Comparison of ENCODE assay signal across 14 cellular contexts in the genomic region with DNA sequence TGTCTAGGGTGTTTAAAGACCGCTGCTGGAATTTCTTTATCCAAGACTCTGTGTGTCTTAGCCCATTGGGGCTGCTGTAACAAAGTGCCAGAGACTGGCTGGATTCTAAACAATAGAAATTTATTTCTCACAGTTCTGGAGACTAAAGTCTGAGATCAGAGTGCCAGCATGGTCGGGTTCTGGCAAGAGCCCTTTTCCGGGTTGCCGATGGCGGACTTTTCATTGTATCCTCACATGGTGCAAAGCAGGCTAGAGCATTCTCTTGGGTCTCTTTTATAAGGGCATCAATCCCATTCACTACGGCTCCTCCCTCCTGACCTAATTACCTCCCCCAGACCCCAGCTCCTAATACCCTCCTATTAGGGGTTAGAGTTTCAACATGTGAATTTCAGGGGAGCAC. TPM values are rescaled to one million over a fixed set of nuclear protein-coding genes. Genes with fewer than 3 reads are reported as not detected.
DNase-seq lines count a peak whose midpoint lies in the region; ATAC-seq and TF ChIP-seq lines count a peak whose summit lies in the region.
"Had no signal": no experiment of that assay in that cellular context is flagged by ENCODE, and none has a peak within 500 bp of the region (broad histone marks: within the 10 kb centered on the region; RNA-seq: fewer than 3 reads in every experiment).

No MANE protein-coding gene starts in this region.

- 71 to 89% (median 87%) methylated on average over 6 of the region's 6 CpGs for WGBS in spleen, 5 donors

- ATAC-seq in activated CD4-positive, alpha-beta T cell treated with anti-CD3 and anti-CD28 coated beads for 36 hours: no peak

- H3K4me1 Mint-ChIP-seq in activated CD4-positive, alpha-beta T cell treated with anti-CD3 and anti-CD28 coated beads for 36 hours: peaks cover 93% of the 10 kb centered on the region

- H3K9me3 ChIP-seq in SJSA1 (replicated peaks) (no peaks in the 10 kb centered on the region), right atrium auricular region (no peaks in the 10 kb centered on the region), spleen (no peaks in the 10 kb centered on the region), WERI-Rb-1 (ENCODE audit: severe bottlenecking) (no peaks in the 10 kb centered on the region)

- no peaks in the 10 kb centered on the region for H3K9me3 Mint-ChIP-seq in activated CD4-positive, alpha-beta T cell treated with anti-CD3 and anti-CD28 coated beads for 36 hours (ENCODE audit: low read depth)
- H3K9me3 Mint-ChIP-seq: type B pancreatic cell had no signal

- CTCF ChIA-PET in activated CD4-positive, alpha-beta T cell treated with anti-CD3 and anti-CD28 coated beads for 36 hours (lab: Charles Lee): interaction anchor here (0.6 to 2.6 kb wide), 4 partner anchors 9 to 154 kb away, joined by 3 to 9 read pairs (median 4); a partner anchor contains a TSS

- POLR2A ChIA-PET in activated CD4-positive, alpha-beta T cell treated with anti-CD3 and anti-CD28 coated beads for 36 hours (lab: Charles Lee): interaction anchor here (1.6 to 2.1 kb wide), 2 partner anchors 9 to 14 kb away, joined by 6 to 10 read pairs; a partner anchor contains a TSS

- peak overlapping the region; percentile 59 for H3K4me3 Mint-ChIP-seq in activated CD4-positive, alpha-beta T cell treated with anti-CD3 and anti-CD28 coated beads for 36 hours
- H3K4me3 Mint-ChIP-seq: type B pancreatic cell had no signal

- peak overlapping the region; percentile 98 for H3K27ac Mint-ChIP-seq in activated CD4-positive, alpha-beta T cell treated with anti-CD3 and anti-CD28 coated beads for 36 hours
- H3K27ac Mint-ChIP-seq: type B pancreatic cell had no signal

- DNase-seq in activated CD4-positive, alpha-beta T cell treated with anti-CD3 and anti-CD28 coated beads for 36 hours: no peak
- DNase-seq in activated CD4-positive, alpha-beta T cell treated with anti-CD3 and anti-CD28 coated beads, Interleukin-2, amount 50 U/mL, for 48 hours: no peak
- DNase-seq in SJSA1 (ENCODE audit: low read depth in 1 of 2, low spot score in 2 of 2) (no peak), right atrium auricular region (ENCODE audit: low spot score) (no peak), spleen (no peak), SW480 (ENCODE audit: low spot score) (no peak), DMS153 (lab: John Stamatoyannopoulos, UW) (no peak), WERI-Rb-1 (no peak)
- DNase-seq: DMS53, midbrain, NCI-H2171 had no signal

- no peaks in the 10 kb centered on the region for H3K27me3 Mint-ChIP-seq in activated CD4-positive, alpha-beta T cell treated with anti-CD3 and anti-CD28 coated beads for 36 hours

- H3K36me3 ChIP-seq in SJSA1: peaks cover 32% of the 10 kb centered on the region
- H3K36me3 ChIP-seq in right atrium auricular region: no peaks in the 10 kb centered on the region
- H3K36me3 ChIP-seq in spleen: peaks cover 0 to 84% (median 5%) of the 10 kb centered on the region in 6 donors
- H3K36me3 ChIP-seq in WERI-Rb-1: no peaks in the 10 kb centered on the region

- H3K4me1 ChIP-seq in SJSA1 (replicated peaks) (peaks cover 28% of the 10 kb centered on the region), right atrium auricular region (peaks cover 0 to 23% of the 10 kb centered on the region in 2 donors), spleen (peaks cover 50 to 99% (median 87%) of the 10 kb centered on the region in 6 donors)

- TF ChIP-seq CTCF in right atrium auricular region (IDR thresholded peaks at IDR 0.05): no peak
- TF ChIP-seq CTCF in spleen (IDR thresholded peaks at IDR 0.05 in 8 of 11, conservative IDR thresholded peaks at IDR 0.05 in 3 of 11): no peak
- TF ChIP-seq CTCF in WERI-Rb-1 (IDR thresholded peaks at IDR 0.05; ENCODE audit: low read depth, low read length): no peak

- TF ChIP-seq POLR2A in spleen (IDR thresholded peaks at IDR 0.05): no peak

- H3K27me3 ChIP-seq in SJSA1 (replicated peaks) (no peaks in the 10 kb centered on the region), right atrium auricular region (no peaks in the 10 kb centered on the region), spleen (replicated peaks in 1 of 7) (no peaks in the 10 kb centered on the region), WERI-Rb-1 (ENCODE audit: insufficient read depth, low read depth, severe bottlenecking) (no peaks in the 10 kb centered on the region)

- H3K27ac ChIP-seq in SJSA1: peak overlapping the region; percentile 90
- peak overlapping the region; percentile 82 to 85 for H3K27ac ChIP-seq in right atrium auricular region
- H3K27ac ChIP-seq in spleen: peak overlapping the region; percentile 61 to 91 (median 78)
- no peak overlapping the region for H3K27ac ChIP-seq in WERI-Rb-1

- H3K4me3 ChIP-seq in SJSA1 (no peak overlapping the region), right atrium auricular region (no peak overlapping the region), spleen (peak overlapping the region in 1 of 8 donors; percentile 36), WERI-Rb-1 (ENCODE audit: low read depth, low read length) (no peak overlapping the region)

- H3K36me3 Mint-ChIP-seq in activated CD4-positive, alpha-beta T cell treated with anti-CD3 and anti-CD28 coated beads for 36 hours (ENCODE audit: low read depth): peaks cover 56% of the 10 kb centered on the region
- H3K36me3 Mint-ChIP-seq: type B pancreatic cell had no signal

- intact Hi-C loops in activated CD4-positive, alpha-beta T cell treated with anti-CD3 and anti-CD28 coated beads for 36 hours (cut with DNase I, micrococcal nuclease): loop anchor here in 1 of 2 experiments (10.0 kb wide), 1 partner anchor 804 kb away; a partner anchor contains a TSS
- intact Hi-C loops in spleen (cut with DNase I; ENCODE audit: low total_unique reads): no loop called here

RNA-seq across cellular contexts. Expression of a gene that starts 9.5 kb away (rescaled TPM):
- 100 to 1,000 TPM; 143 to 175 TPM for total RNA-seq in activated CD4-positive, alpha-beta T cell treated with anti-CD3 and anti-CD28 coated beads for 36 hours
- 28.8 and 29.4 TPM in 2 replicates for total RNA-seq in SJSA1 (2014; rRNA removed; shearing (Covaris generic))
- 1 to 10 TPM; 8.0 to 9.7 TPM for total RNA-seq in right atrium auricular region
- total RNA-seq in spleen: 100 to 1,000 TPM; 206 to 401 (median 237) TPM
- 100 to 1,000 TPM in 2 of 3 donors, 10 to 100 TPM in 1; 52.0 to 175 (median 161) TPM for polyA plus RNA-seq in spleen

RNA-seq across cellular contexts. Expression of a gene that starts 37.1 kb away (rescaled TPM):
- under 1 TPM in 1 of 2 experiments, not detected in 1; 0.14 TPM for total RNA-seq in activated CD4-positive, alpha-beta T cell treated with anti-CD3 and anti-CD28 coated beads for 36 hours
- 0.08 TPM in 1 of 2 replicates, not detected in the other for total RNA-seq in SJSA1 (2014; rRNA removed; shearing (Covaris generic))
- total RNA-seq in right atrium auricular region (not detected), spleen (10 to 100 TPM; 15.4 to 73.8 (median 34.5) TPM)
- polyA plus RNA-seq in spleen: 10 to 100 TPM in 1 of 3 donors, 1 to 10 TPM in 2; 7.6 to 13.8 (median 9.8) TPM
- total RNA-seq: renal cortical epithelial cell; T-helper 1 cell treated with Interleukin-12 subunit alpha and Interleukin-12 subunit beta and Interleukin-4 antibody, amounts not matched to agents 30 ng/mL and 1 ng/mL, for 36 hours had no signal

Comparison
In these comparisons a context has a peak if more than half of its experiments do, and no peak if none do; other contexts are left out.
1. RNA of a gene that starts 37.1 kb away (total RNA-seq): 15.4 to 73.8 TPM in spleen; 0.14 TPM in activated CD4-positive, alpha-beta T cell treated with anti-CD3 and anti-CD28 coated beads for 36 hours, not detected in right atrium auricular region and 0.08 TPM in SJSA1; every median in the first group is over 10 times any median in the second.